Comparison of ENCODE assay signal across 24 cellular contexts in genomic region chr16:56726926-56727325, GRCh38. TPM values are rescaled to one million over a fixed set of nuclear protein-coding genes. Genes with fewer than 3 reads are reported as not detected.
"Had no signal": no experiment of that assay in that cellular context is flagged by ENCODE, and none has a peak within 500 bp of the region (broad histone marks: within the 10 kb centered on the region; RNA-seq: fewer than 3 reads in every experiment).

No MANE protein-coding gene starts in this region.

- DNase-seq: IMR-90; KBM-7; NCI-H1092 treated with DMSO at 0.1 percent for 48 hours; NCI-H1436; NCI-H187; NCI-H2029; NCI-H2081 treated with DMSO at 0.1 percent for 48 hours; NCI-H2171; NCI-H226; NCI-H446; NCI-H510A; NCI-H524 treated with DMSO at 0.1 percent for 48 hours; NCI-H69; NCI-H774; NK-92 treated with Interleukin-12 subunit alpha and Interleukin-12 subunit beta, amount 100 ng/mL, for 24 hours; PC-3; SHP77 had no signal

- ATAC-seq: Panc1, PC-3 had no signal

- H3K27ac ChIP-seq: RWPE1 had no signal

RNA-seq across cellular contexts. Expression of gene MT1H, which starts 57.3 kb away (rescaled TPM):
- total RNA-seq: HT-29, IMR-90, LHCN-M2, MCF 10A, OCI-LY7, PC-3, SK-MEL-5 had no signal
- polyA plus RNA-seq: IMR-90 had no signal

RNA-seq across cellular contexts. Expression of gene MT1G, which starts 59.1 kb away (rescaled TPM):
- total RNA-seq: IMR-90, MCF 10A, OCI-LY7, PC-3, SK-MEL-5 had no signal
